18 cellular contexts compared by ENCODE assay signal in the genomic region with DNA sequence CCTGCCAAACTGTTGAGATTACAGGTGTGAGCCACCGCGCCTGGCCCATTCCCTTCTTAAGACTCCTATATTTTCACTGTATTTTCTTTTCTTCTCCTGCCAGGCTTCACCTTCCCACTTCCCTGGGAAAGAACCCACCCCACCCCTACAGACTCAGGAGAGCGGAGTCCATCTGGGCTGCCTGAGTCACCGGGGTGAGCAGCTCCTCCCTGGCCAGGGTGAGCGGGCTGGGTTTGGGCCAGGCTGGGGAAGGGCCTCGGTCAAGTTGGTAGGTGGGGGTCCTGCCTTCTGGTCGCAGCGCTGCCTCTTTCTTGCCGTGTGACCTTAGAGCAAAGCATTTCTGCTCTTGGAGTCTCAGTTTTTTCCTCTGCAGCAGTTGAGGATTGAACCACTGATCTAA. TPM values are rescaled to one million over a fixed set of nuclear protein-coding genes. Genes with fewer than 3 reads are reported as not detected.
DNase-seq lines count a peak whose midpoint lies in the region; ATAC-seq and TF ChIP-seq lines count a peak whose summit lies in the region.
"Had no signal": no experiment of that assay in that cellular context is flagged by ENCODE, and none has a peak within 500 bp of the region (broad histone marks: within the 10 kb centered on the region; RNA-seq: fewer than 3 reads in every experiment).

No MANE protein-coding gene starts in this region.

- intact Hi-C loops in natural killer cell (cut with micrococcal nuclease), result loop anchor here (5.0 kb wide), 1 partner anchor 162 kb away; no protein-coding TSS in a partner anchor

- TF ChIP-seq CTCF in Peyer's patch (IDR thresholded peaks at IDR 0.05) (no peak), chondrocyte (IDR thresholded peaks at IDR 0.05) (no peak), natural killer cell (IDR thresholded peaks at IDR 0.05) (no peak), type B pancreatic cell (conservative IDR thresholded peaks at IDR 0.05) (no peak)

- peaks cover 0 to 12% (median 9%) of the 10 kb centered on the region in 4 donors for H3K4me1 ChIP-seq in Peyer's patch

- H3K4me3 ChIP-seq in Peyer's patch, result no peak overlapping the region
- H3K4me3 ChIP-seq: adrenal gland, coronary artery, gastroesophageal sphincter, SK-N-MC, spleen had no signal

- peaks cover 11% of the 10 kb centered on the region for H3K27me3 Mint-ChIP-seq in chondrocyte (ENCODE audit: low read depth)
- peaks cover 33 to 39% of the 10 kb centered on the region in 2 donors for H3K27me3 Mint-ChIP-seq in natural killer cell (ENCODE audit: low read depth in 2 of 2)
- H3K27me3 Mint-ChIP-seq in type B pancreatic cell, result peaks cover 24% of the 10 kb centered on the region

- H3K9me3 ChIP-seq in Peyer's patch, result no peaks in the 10 kb centered on the region
- H3K9me3 ChIP-seq: adrenal gland, gastroesophageal sphincter, spleen had no signal

- H3K27me3 ChIP-seq in Peyer's patch, result peaks cover 0 to 16% of the 10 kb centered on the region in 2 donors

- H3K4me3 Mint-ChIP-seq in chondrocyte (ENCODE audit: unreplicated experiment), result no peak overlapping the region
- peak overlapping the region; percentile 94 for H3K4me3 Mint-ChIP-seq in natural killer cell
- peak overlapping the region; percentile 68 for H3K4me3 Mint-ChIP-seq in type B pancreatic cell

- peaks cover 7% of the 10 kb centered on the region for H3K4me1 Mint-ChIP-seq in chondrocyte (ENCODE audit: low read depth)
- H3K4me1 Mint-ChIP-seq in natural killer cell, result peaks cover 17 to 24% of the 10 kb centered on the region in 2 donors
- H3K4me1 Mint-ChIP-seq in type B pancreatic cell (ENCODE audit: unreplicated experiment), result peaks cover 17% of the 10 kb centered on the region

- no peak overlapping the region for H3K27ac Mint-ChIP-seq in chondrocyte (ENCODE audit: unreplicated experiment)
- no peak overlapping the region for H3K27ac Mint-ChIP-seq in natural killer cell
- no peak overlapping the region for H3K27ac Mint-ChIP-seq in type B pancreatic cell
- H3K27ac Mint-ChIP-seq: activated CD8-positive, alpha-beta T cell treated with anti-CD3 and anti-CD28 coated beads for 36 hours; stimulated activated memory B cell treated with anti-CD40 and anti-IgM and Interleukin-4, amounts not matched to agents 10 μg/mL and 1 μg/mL and 100 μg/mL, for 72 hours had no signal

- H3K36me3 ChIP-seq in Peyer's patch, result no peaks in the 10 kb centered on the region
- H3K36me3 ChIP-seq: adrenal gland, gastroesophageal sphincter, spleen had no signal

- peak in 2 of 3 donors; percentile 49 to 60 for DNase-seq in Peyer's patch
- DNase-seq in chondrocyte (ENCODE audit: low spot score), result peak; percentile 79
- no peak for DNase-seq in natural killer cell
- DNase-seq in type B pancreatic cell (ENCODE audit: extremely low spot score, unreplicated experiment), result no peak
- DNase-seq in activated T-cell treated with anti-CD3 and anti-CD28 coated beads for 4 hours, result no peak
- DNase-seq in RPMI8226, result no peak
- DNase-seq: NCI-H1092, NCI-H526 treated with DMSO at 0.1 percent for 48 hours, occipital lobe, spleen had no signal

- H3K9me3 Mint-ChIP-seq in chondrocyte (ENCODE audit: low read depth) (no peaks in the 10 kb centered on the region), natural killer cell (no peaks in the 10 kb centered on the region), type B pancreatic cell (no peaks in the 10 kb centered on the region)
- H3K9me3 Mint-ChIP-seq: activated CD8-positive, alpha-beta T cell treated with anti-CD3 and anti-CD28 coated beads for 36 hours; CD4-positive, alpha-beta memory T cell; stimulated activated memory B cell treated with anti-CD40 and anti-IgM and Interleukin-4, amounts not matched to agents 10 μg/mL and 1 μg/mL and 100 μg/mL, for 72 hours had no signal

- ATAC-seq in natural killer cell (no peak), GM21423 (IDR thresholded peaks at IDR 0.05; ENCODE audit: unreplicated experiment) (no peak)
- ATAC-seq: gastroesophageal sphincter; stimulated activated memory B cell treated with anti-CD40 and anti-IgM and Interleukin-4, amounts not matched to agents 10 μg/mL and 1 μg/mL and 100 μg/mL, for 72 hours had no signal

- TF ChIP-seq POLR2A in Peyer's patch (IDR thresholded peaks at IDR 0.05), result no peak

- H3K36me3 Mint-ChIP-seq in chondrocyte (ENCODE audit: low read depth), result no peaks in the 10 kb centered on the region
- no peaks in the 10 kb centered on the region for H3K36me3 Mint-ChIP-seq in natural killer cell
- no peaks in the 10 kb centered on the region for H3K36me3 Mint-ChIP-seq in type B pancreatic cell
- H3K36me3 Mint-ChIP-seq: stimulated activated memory B cell treated with anti-CD40 and anti-IgM and Interleukin-4, amounts not matched to agents 10 μg/mL and 1 μg/mL and 100 μg/mL, for 72 hours had no signal

- no peak overlapping the region for H3K27ac ChIP-seq in Peyer's patch
- H3K27ac ChIP-seq: adrenal gland, coronary artery, gastroesophageal sphincter, SK-N-MC, spleen had no signal

RNA-seq across cellular contexts. Expression of gene GAREM2, which starts 2.1 kb away (rescaled TPM):
- total RNA-seq in Peyer's patch (under 1 TPM in 3 of 4 donors, not detected in 1; 0.35 to 0.94 (median 0.85) TPM), chondrocyte (6.5 to 22.6 TPM (median 19.1 TPM) in 3 replicates), natural killer cell (1 to 10 TPM; 7.1 to 9.2 (median 7.2) TPM), type B pancreatic cell (ENCODE audit: low replicate concordance) (3.1 and 16.9 TPM in 2 replicates)

Comparison
In these comparisons a context has a peak if more than half of its experiments do, and no peak if none do; other contexts are left out.
1. DNase-seq: peak in Peyer's patch (2 of 3) and chondrocyte (single experiment); none in natural killer cell (single experiment), type B pancreatic cell (single experiment), activated T-cell treated with anti-CD3 and anti-CD28 coated beads for 4 hours (single experiment) and RPMI8226 (single experiment).